8 cellular contexts compared by ENCODE assay signal in genomic region chr9:129835860-129836223, GRCh38. TPM values are rescaled to one million over a fixed set of nuclear protein-coding genes. Genes with fewer than 3 reads are reported as not detected.
DNase-seq lines count a peak whose midpoint lies in the region; ATAC-seq lines count a peak whose summit lies in the region.

No MANE protein-coding gene starts in this region.

- no peaks in the 10 kb centered on the region for H3K9me3 ChIP-seq in skeletal muscle satellite cell (replicated peaks; ENCODE audit: low read length)

- no peaks in the 10 kb centered on the region for H3K9me3 Mint-ChIP-seq in activated CD4-positive, alpha-beta T cell treated with anti-CD3 and anti-CD28 coated beads, Interleukin-2, amount 10 ng/mL, durations not matched to agents 24 days and 14 days
- H3K9me3 Mint-ChIP-seq in T-helper 2 cell treated with Interferon-gamma antibody and Interleukin-4, amounts not matched to agents 5 μg/mL and 100 μg/mL, for 36 hours: no peaks in the 10 kb centered on the region

- H3K27me3 ChIP-seq in skeletal muscle satellite cell (ENCODE audit: control insufficient read depth, insufficient read depth, low read length): no peaks in the 10 kb centered on the region

- H3K36me3 Mint-ChIP-seq in activated CD4-positive, alpha-beta T cell treated with anti-CD3 and anti-CD28 coated beads, Interleukin-2, amount 10 ng/mL, durations not matched to agents 24 days and 14 days (ENCODE audit: low read depth): peaks cover 34% of the 10 kb centered on the region
- peaks cover 38% of the 10 kb centered on the region for H3K36me3 Mint-ChIP-seq in T-helper 2 cell treated with Interferon-gamma antibody and Interleukin-4, amounts not matched to agents 5 μg/mL and 100 μg/mL, for 36 hours (ENCODE audit: low read depth)

- peak overlapping the region; percentile 86 for H3K4me3 ChIP-seq in skeletal muscle satellite cell (ENCODE audit: low read length)

- H3K4me1 Mint-ChIP-seq in activated CD4-positive, alpha-beta T cell treated with anti-CD3 and anti-CD28 coated beads, Interleukin-2, amount 10 ng/mL, durations not matched to agents 24 days and 14 days: peaks cover 52% of the 10 kb centered on the region
- peaks cover 42% of the 10 kb centered on the region for H3K4me1 Mint-ChIP-seq in T-helper 2 cell treated with Interferon-gamma antibody and Interleukin-4, amounts not matched to agents 5 μg/mL and 100 μg/mL, for 36 hours (ENCODE audit: low read depth)

- peaks cover 23% of the 10 kb centered on the region for H3K4me1 ChIP-seq in skeletal muscle satellite cell (ENCODE audit: control insufficient read depth, insufficient read depth, low read length)

- no peak for ATAC-seq in HG03342 (IDR thresholded peaks at IDR 0.05; ENCODE audit: unreplicated experiment)

- H3K4me3 Mint-ChIP-seq in activated CD4-positive, alpha-beta T cell treated with anti-CD3 and anti-CD28 coated beads, Interleukin-2, amount 10 ng/mL, durations not matched to agents 24 days and 14 days: peak overlapping the region; percentile 93
- peak overlapping the region; percentile 92 for H3K4me3 Mint-ChIP-seq in T-helper 2 cell treated with Interferon-gamma antibody and Interleukin-4, amounts not matched to agents 5 μg/mL and 100 μg/mL, for 36 hours

- no peak for DNase-seq in activated CD4-positive, alpha-beta T cell treated with anti-CD3 and anti-CD28 coated beads, Interleukin-2, amount 10 ng/mL, durations not matched to agents 24 days and 14 days
- DNase-seq in activated CD4-positive, alpha-beta T cell treated with anti-CD3 and anti-CD28 coated beads for 1 hour: no peak
- DNase-seq in T-helper 2 cell treated with Interferon-gamma antibody and Interleukin-4, amounts not matched to agents 5 μg/mL and 100 μg/mL, for 36 hours (ENCODE audit: low spot score): no peak
- DNase-seq in glomerular visceral epithelial cell (ENCODE audit: extremely low spot score): peak; percentile 36
- no peak for DNase-seq in retina
- no peak for DNase-seq in effector CD8-positive, alpha-beta T cell (lab: John Stamatoyannopoulos, UW)

- intact Hi-C loops in activated CD4-positive, alpha-beta T cell treated with anti-CD3 and anti-CD28 coated beads, Interleukin-2, amount 10 ng/mL, durations not matched to agents 24 days and 14 days (cut with micrococcal nuclease): loop anchor here (1.0 kb wide), 3 partner anchors 12 to 48 kb away; partner anchors contain the start of gene TOR1A

- no peaks in the 10 kb centered on the region for H3K27me3 Mint-ChIP-seq in activated CD4-positive, alpha-beta T cell treated with anti-CD3 and anti-CD28 coated beads, Interleukin-2, amount 10 ng/mL, durations not matched to agents 24 days and 14 days
- H3K27me3 Mint-ChIP-seq in T-helper 2 cell treated with Interferon-gamma antibody and Interleukin-4, amounts not matched to agents 5 μg/mL and 100 μg/mL, for 36 hours (ENCODE audit: low read depth): no peaks in the 10 kb centered on the region

- peak overlapping the region; percentile 88 for H3K4me2 ChIP-seq in skeletal muscle satellite cell (ENCODE audit: low read length)

- H3K9ac ChIP-seq in skeletal muscle satellite cell (ENCODE audit: low read depth, low read length): peak overlapping the region; percentile 89

- peaks cover 18% of the 10 kb centered on the region for H3K36me3 ChIP-seq in skeletal muscle satellite cell (ENCODE audit: insufficient read depth, low read length)

- H3K27ac Mint-ChIP-seq in activated CD4-positive, alpha-beta T cell treated with anti-CD3 and anti-CD28 coated beads, Interleukin-2, amount 10 ng/mL, durations not matched to agents 24 days and 14 days: peak overlapping the region; percentile 95
- H3K27ac Mint-ChIP-seq in T-helper 2 cell treated with Interferon-gamma antibody and Interleukin-4, amounts not matched to agents 5 μg/mL and 100 μg/mL, for 36 hours: peak overlapping the region; percentile 93

RNA-seq across cellular contexts. Expression of gene USP20, which starts 0.6 kb away (rescaled TPM):
- 44.3 and 47.2 TPM in 2 replicates for total RNA-seq in activated CD4-positive, alpha-beta T cell treated with anti-CD3 and anti-CD28 coated beads, Interleukin-2, amount 10 ng/mL, durations not matched to agents 24 days and 14 days
- 6.3 TPM in 2 replicates for total RNA-seq in skeletal muscle satellite cell (2012; rRNA removed)

RNA-seq across cellular contexts. Expression of gene C9orf78, which starts 0.8 kb away (rescaled TPM):
- total RNA-seq in activated CD4-positive, alpha-beta T cell treated with anti-CD3 and anti-CD28 coated beads, Interleukin-2, amount 10 ng/mL, durations not matched to agents 24 days and 14 days: 59.9 and 60.9 TPM in 2 replicates
- 26.1 and 27.3 TPM in 2 replicates for total RNA-seq in skeletal muscle satellite cell (2012; rRNA removed)

RNA-seq across cellular contexts. Expression of gene TOR1A, which starts 11.9 kb away (rescaled TPM):
- total RNA-seq in activated CD4-positive, alpha-beta T cell treated with anti-CD3 and anti-CD28 coated beads, Interleukin-2, amount 10 ng/mL, durations not matched to agents 24 days and 14 days: 55.1 and 60.5 TPM in 2 replicates
- total RNA-seq in skeletal muscle satellite cell (2012; rRNA removed): 31.9 and 43.9 TPM in 2 replicates

RNA-seq across cellular contexts. Expression of gene TOR1B, which starts 32.9 kb away (rescaled TPM):
- 22.7 and 24.1 TPM in 2 replicates for total RNA-seq in activated CD4-positive, alpha-beta T cell treated with anti-CD3 and anti-CD28 coated beads, Interleukin-2, amount 10 ng/mL, durations not matched to agents 24 days and 14 days
- 15.9 and 18.5 TPM in 2 replicates for total RNA-seq in skeletal muscle satellite cell (2012; rRNA removed)
